In genomic region chr7:23544913-23545354, GRCh38 we compare ENCODE assay signal across 8 cellular contexts. TPM values are rescaled to one million over a fixed set of nuclear protein-coding genes. Genes with fewer than 3 reads are reported as not detected.
A peak's percentile ranks its signal among the peaks of the same experiment; 100 is the strongest.
DNase-seq lines count a peak whose midpoint lies in the region; ATAC-seq and TF ChIP-seq lines count a peak whose summit lies in the region.

No MANE protein-coding gene starts in this region.

- intact Hi-C loops in heart right ventricle (cut with DNase I) (loop anchor here in 5 of 10 donors (5.0 to 10.0 kb wide), 2 partner anchors 167 to 270 kb away; partner anchors contain the start of gene STK31 (in 5 of the 5)), Right ventricle myocardium inferior (cut with DNase I) (loop anchor here (10.0 kb wide), 1 partner anchor 270 kb away; no protein-coding TSS in a partner anchor)

- no peaks in the 10 kb centered on the region for H3K27me3 ChIP-seq in heart right ventricle

- 21 to 27% methylated on average over 2 of the region's 2 CpGs for WGBS in heart right ventricle, 2 donors

- H3K36me3 ChIP-seq in heart right ventricle = no peaks in the 10 kb centered on the region

- no peak overlapping the region for H3K27ac ChIP-seq in heart right ventricle

- H3K9me3 ChIP-seq in heart right ventricle = peaks cover 0 to 5% (median 0%) of the 10 kb centered on the region in 11 donors

- TF ChIP-seq CTCF in heart right ventricle (IDR thresholded peaks at IDR 0.05) = peak in 5 of 9 donors; percentile 10 to 38 (median 28)
- TF ChIP-seq CTCF in WI38 (IDR thresholded peaks at IDR 0.05; ENCODE audit: low read depth, low read length) = peak; percentile 30; the same call in 1 of the 2 replicates

- H3K4me3 ChIP-seq in heart right ventricle (no peak overlapping the region), WI38 (ENCODE audit: low read depth, low read length) (no peak overlapping the region)

- H3K4me1 ChIP-seq in heart right ventricle = peaks cover 0 to 3% (median 0%) of the 10 kb centered on the region in 9 donors

- no peak for DNase-seq in heart right ventricle
- DNase-seq in Right ventricle myocardium inferior (ENCODE audit: missing footprints) = no peak
- peak; percentile 66 for DNase-seq in NCI-H146 (lab: John Stamatoyannopoulos, UW)
- DNase-seq in lung microvascular endothelial cell (ENCODE audit: low read depth in 2 of 2) = peak; percentile 56 to 58
- DNase-seq in hepatic stellate cell (ENCODE audit: low spot score) = no peak
- no peak for DNase-seq in stimulated activated CD4-positive, alpha-beta T cell treated with anti-CD3 and anti-CD28 coated beads, Interleukin-12 subunit alpha, Interleukin-12 subunit beta, amount 100 ng/mL, for 4 hours

- peak in 2 of 8 donors; percentile 25 to 51 for ATAC-seq in heart right ventricle
- ATAC-seq in Right ventricle myocardium inferior = no peak
- ATAC-seq in HG02798 (IDR thresholded peaks at IDR 0.05; ENCODE audit: poor library complexity, unreplicated experiment) = peak; percentile 77

RNA-seq across cellular contexts. Expression of gene TRA2A, which starts 13.2 kb away (rescaled TPM):
- total RNA-seq in heart right ventricle (10 to 100 TPM; 26.9 to 38.3 (median 31.2) TPM), Right ventricle myocardium inferior (27.7 TPM), lung microvascular endothelial cell (20.3 and 28.8 TPM in 2 replicates)
- 10 to 100 TPM; 24.6 to 86.8 TPM for polyA plus RNA-seq in heart right ventricle

RNA-seq across cellular contexts. Expression of gene CCDC126, which starts 52.2 kb away (rescaled TPM):
- 10 to 100 TPM in 3 of 10 donors, 1 to 10 TPM in 7; 6.7 to 11.9 (median 8.9) TPM for total RNA-seq in heart right ventricle
- polyA plus RNA-seq in heart right ventricle = 1 to 10 TPM; 2.9 to 5.4 TPM
- 8.5 TPM for total RNA-seq in Right ventricle myocardium inferior
- 13.9 and 20.8 TPM in 2 replicates for total RNA-seq in lung microvascular endothelial cell

Comparison
In these comparisons a context has a peak if more than half of its experiments do, and no peak if none do; other contexts are left out.
1. DNase-seq: peak in NCI-H146 (single experiment) and lung microvascular endothelial cell (2 of 2); none in heart right ventricle (0 of 2), Right ventricle myocardium inferior (single experiment), hepatic stellate cell (single experiment) and stimulated activated CD4-positive, alpha-beta T cell treated with anti-CD3 and anti-CD28 coated beads, Interleukin-12 subunit alpha, Interleukin-12 subunit beta, amount 100 ng/mL, for 4 hours (single experiment).